Comparison of ENCODE assay signal across 13 cellular contexts in genomic region chr2:19299522-19299921, GRCh38. TPM values are rescaled to one million over a fixed set of nuclear protein-coding genes. Genes with fewer than 3 reads are reported as not detected.
"Had no signal": no experiment of that assay in that cellular context is flagged by ENCODE, and none has a peak within 500 bp of the region (broad histone marks: within the 10 kb centered on the region; RNA-seq: fewer than 3 reads in every experiment).

No MANE protein-coding gene starts in this region.

- H3K9me3 Mint-ChIP-seq: activated CD4-positive, alpha-beta T cell treated with anti-CD3 and anti-CD28 coated beads, Interleukin-2, amount 10 ng/mL, durations not matched to agents 7 days and 5 days; activated naive CD8-positive, alpha-beta T cell treated with anti-CD3 and anti-CD28 coated beads for 36 hours; neural progenitor cell; stimulated activated naive CD8-positive, alpha-beta T cell treated with anti-CD3 and anti-CD28 coated beads, Interleukin-15, amount 100 ng/mL, for 72 hours had no signal

- DNase-seq: activated CD4-positive, alpha-beta T cell treated with anti-CD3 and anti-CD28 coated beads, Interleukin-2, amount 10 ng/mL, durations not matched to agents 7 days and 5 days; activated CD4-positive, CD25-positive, alpha-beta regulatory T cell; activated CD8-positive, alpha-beta memory T cell treated with anti-CD3 and anti-CD28 coated beads for 24 hours; activated naive CD8-positive, alpha-beta T cell treated with anti-CD3 and anti-CD28 coated beads for 36 hours; brain microvascular endothelial cell; effector memory CD4-positive, alpha-beta T cell; hippocampal formation; psoas muscle; stimulated activated CD4-positive, alpha-beta T cell treated with anti-CD3 and anti-CD28 coated beads, Interleukin-1b, Interleukin-23, amount 100 ng/mL, for 48 hours; stimulated activated naive CD8-positive, alpha-beta T cell treated with anti-CD3 and anti-CD28 coated beads, Interleukin-15, amount 100 ng/mL, for 72 hours had no signal

- H3K27ac ChIP-seq: brain microvascular endothelial cell, neural progenitor cell, psoas muscle had no signal

- H3K4me1 Mint-ChIP-seq: activated CD4-positive, alpha-beta T cell treated with anti-CD3 and anti-CD28 coated beads, Interleukin-2, amount 10 ng/mL, durations not matched to agents 7 days and 5 days; activated naive CD8-positive, alpha-beta T cell treated with anti-CD3 and anti-CD28 coated beads for 36 hours; stimulated activated naive CD8-positive, alpha-beta T cell treated with anti-CD3 and anti-CD28 coated beads, Interleukin-15, amount 100 ng/mL, for 72 hours had no signal

- H3K4me3 Mint-ChIP-seq: activated CD4-positive, alpha-beta T cell treated with anti-CD3 and anti-CD28 coated beads, Interleukin-2, amount 10 ng/mL, durations not matched to agents 7 days and 5 days; activated naive CD8-positive, alpha-beta T cell treated with anti-CD3 and anti-CD28 coated beads for 36 hours; neural progenitor cell; stimulated activated naive CD8-positive, alpha-beta T cell treated with anti-CD3 and anti-CD28 coated beads, Interleukin-15, amount 100 ng/mL, for 72 hours had no signal

- H3K27ac Mint-ChIP-seq: activated CD4-positive, alpha-beta T cell treated with anti-CD3 and anti-CD28 coated beads, Interleukin-2, amount 10 ng/mL, durations not matched to agents 7 days and 5 days; activated naive CD8-positive, alpha-beta T cell treated with anti-CD3 and anti-CD28 coated beads for 36 hours; neural progenitor cell; stimulated activated naive CD8-positive, alpha-beta T cell treated with anti-CD3 and anti-CD28 coated beads, Interleukin-15, amount 100 ng/mL, for 72 hours had no signal

- H3K9ac ChIP-seq: neural progenitor cell had no signal

- ATAC-seq: psoas muscle; sciatic nerve; stimulated activated naive CD8-positive, alpha-beta T cell treated with anti-CD3 and anti-CD28 coated beads, Interleukin-15, amount 100 ng/mL, for 72 hours had no signal

- H3K36me3 ChIP-seq: brain microvascular endothelial cell, neural progenitor cell, upper lobe of left lung had no signal

- H3K4me3 ChIP-seq: neural progenitor cell, psoas muscle, upper lobe of left lung had no signal

- H2AFZ ChIP-seq: neural progenitor cell had no signal

- H3K4me1 ChIP-seq: neural progenitor cell, psoas muscle had no signal

- H3K4me2 ChIP-seq: neural progenitor cell had no signal

- H3K36me3 Mint-ChIP-seq: activated naive CD8-positive, alpha-beta T cell treated with anti-CD3 and anti-CD28 coated beads for 36 hours; neural progenitor cell had no signal

- H3K9me3 ChIP-seq: psoas muscle, upper lobe of left lung had no signal

- H3K27me3 Mint-ChIP-seq: activated CD4-positive, alpha-beta T cell treated with anti-CD3 and anti-CD28 coated beads, Interleukin-2, amount 10 ng/mL, durations not matched to agents 7 days and 5 days; activated naive CD8-positive, alpha-beta T cell treated with anti-CD3 and anti-CD28 coated beads for 36 hours; stimulated activated naive CD8-positive, alpha-beta T cell treated with anti-CD3 and anti-CD28 coated beads, Interleukin-15, amount 100 ng/mL, for 72 hours had no signal

- H3K27me3 ChIP-seq: brain microvascular endothelial cell, neural progenitor cell, upper lobe of left lung had no signal

RNA-seq across cellular contexts. Expression of gene OSR1, which starts 58.9 kb away (rescaled TPM):
- total RNA-seq: activated CD4-positive, alpha-beta T cell treated with anti-CD3 and anti-CD28 coated beads, Interleukin-2, amount 10 ng/mL, durations not matched to agents 7 days and 5 days; activated naive CD8-positive, alpha-beta T cell treated with anti-CD3 and anti-CD28 coated beads for 36 hours had no signal
